In the genomic region with DNA sequence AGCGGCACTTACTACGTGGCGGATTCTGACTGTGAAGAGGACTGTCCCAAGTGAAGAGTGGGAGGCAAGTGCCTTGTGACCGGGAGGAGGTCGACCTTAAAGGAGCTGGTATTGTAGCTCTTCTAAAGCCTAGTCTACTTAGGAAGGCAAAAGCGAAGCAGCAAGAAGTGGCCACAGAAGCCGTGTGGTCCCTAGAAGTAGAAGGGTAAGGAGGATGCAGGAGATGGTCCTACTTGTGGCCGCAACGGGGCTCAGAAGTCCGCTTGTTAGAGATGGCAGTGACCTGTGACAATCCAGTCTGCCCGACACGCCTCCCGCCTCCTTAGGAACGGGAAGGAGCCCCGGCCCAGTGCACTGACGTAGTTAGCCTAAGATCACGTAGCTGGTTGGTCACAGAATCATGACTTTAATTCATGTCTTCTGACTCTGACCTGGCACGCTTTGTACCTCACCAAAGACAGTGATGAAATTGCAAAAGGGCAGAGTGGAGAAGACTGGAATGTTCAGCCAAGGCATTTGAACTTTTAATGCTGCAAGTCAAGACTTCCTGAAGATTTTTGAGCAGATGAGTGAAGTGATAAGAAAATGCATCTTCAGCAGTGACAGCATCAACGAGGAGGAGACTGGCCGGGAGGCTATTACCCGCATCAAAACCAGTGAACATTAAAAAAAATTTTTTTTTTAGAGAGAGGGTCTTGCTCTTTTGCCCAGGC, we compare ENCODE assay signal across 8 cellular contexts. TPM values are rescaled to one million over a fixed set of nuclear protein-coding genes. Genes with fewer than 3 reads are reported as not detected.
DNase-seq lines count a peak whose midpoint lies in the region; FAIRE-seq and TF ChIP-seq lines count a peak whose summit lies in the region.

No MANE protein-coding gene starts in this region.

- H3K4me3 Mint-ChIP-seq in astrocyte (ENCODE audit: unreplicated experiment), result no peak overlapping the region

- FAIRE-seq in astrocyte (lab: Jason Lieb, UNC), result peak; percentile 26

- peak overlapping the region; percentile 99 for H3K27ac ChIP-seq in astrocyte (ENCODE audit: low read depth, low read length)
- peak overlapping the region; percentile 98 for H3K27ac ChIP-seq in smooth muscle cell (ENCODE audit: low read depth)

- no peaks in the 10 kb centered on the region for H3K9me3 Mint-ChIP-seq in astrocyte (ENCODE audit: unreplicated experiment)

- no peaks in the 10 kb centered on the region for H3K27me3 Mint-ChIP-seq in astrocyte (ENCODE audit: low read depth, unreplicated experiment)

- peak overlapping the region; percentile 85 for H3K4me2 ChIP-seq in astrocyte (ENCODE audit: low read length)
- peak overlapping the region; percentile 75 for H3K4me2 ChIP-seq in smooth muscle cell

- peak overlapping the region; percentile 72 for H3K4me3 ChIP-seq in H7 (ENCODE audit: insufficient read depth, low read depth, low read length)
- peak overlapping the region; percentile 69 for H3K4me3 ChIP-seq in astrocyte (ENCODE audit: insufficient read depth, low read depth, low read length)
- peak overlapping the region; percentile 60 for H3K4me3 ChIP-seq in iPS-11a (ENCODE audit: low read depth, low read length)
- peak overlapping the region; percentile 49 for H3K4me3 ChIP-seq in smooth muscle cell

- no peaks in the 10 kb centered on the region for H3K9me3 ChIP-seq in astrocyte (ENCODE audit: insufficient read depth, low read depth, low read length)
- no peaks in the 10 kb centered on the region for H3K9me3 ChIP-seq in smooth muscle cell (replicated peaks; ENCODE audit: low read depth)

- POLR2A ChIA-PET in GM10248 (lab: Yijun Ruan, JAX), result interaction anchor here (1.0 to 1.9 kb wide), 7 partner anchors 9 to 40 kb away, joined by 3 to 13 read pairs (median 4); no protein-coding TSS in a partner anchor

- peaks cover 9% of the 10 kb centered on the region for H3F3A ChIP-seq in smooth muscle cell (ENCODE audit: low read depth)

- CTCF ChIA-PET in GM10248 (lab: Yijun Ruan, JAX), result interaction anchor here (0.8 to 1.4 kb wide), 4 partner anchors 34 to 64 kb away, joined by 3 to 5 read pairs (median 4); no protein-coding TSS in a partner anchor

- H3K9ac ChIP-seq in astrocyte (ENCODE audit: low read length), result peak overlapping the region; percentile 92
- H3K9ac ChIP-seq in smooth muscle cell (ENCODE audit: low read depth), result peak overlapping the region; percentile 95

- H3K79me2 ChIP-seq in astrocyte (ENCODE audit: insufficient read depth, low read length), result peaks cover 40% of the 10 kb centered on the region
- peaks cover 39% of the 10 kb centered on the region for H3K79me2 ChIP-seq in smooth muscle cell (ENCODE audit: low read depth)

- H3K36me3 Mint-ChIP-seq in astrocyte (ENCODE audit: low read depth, unreplicated experiment), result no peaks in the 10 kb centered on the region

- H3K27ac Mint-ChIP-seq in astrocyte (ENCODE audit: unreplicated experiment), result no peak overlapping the region

- TF ChIP-seq CTCF in GM10248 (IDR thresholded peaks at IDR 0.05; ENCODE audit: control extremely low read depth, extremely low read depth, low read depth, missing control alignments) (no peak), astrocyte (IDR thresholded peaks at IDR 0.05; ENCODE audit: insufficient read depth, low read depth, low read length) (no peak), smooth muscle cell (IDR thresholded peaks at IDR 0.05; ENCODE audit: borderline replicate concordance, insufficient read depth, poor library complexity, severe bottlenecking) (no peak)

- peaks cover 33% of the 10 kb centered on the region for H4K20me1 ChIP-seq in astrocyte (ENCODE audit: insufficient read depth, low read length)
- H4K20me1 ChIP-seq in smooth muscle cell (ENCODE audit: low read depth), result peaks cover 38% of the 10 kb centered on the region

- H2AFZ ChIP-seq in astrocyte (ENCODE audit: low read depth, low read length), result peak overlapping the region; percentile 82
- H2AFZ ChIP-seq in smooth muscle cell (ENCODE audit: low read depth), result no peak overlapping the region

- H3K4me1 Mint-ChIP-seq in astrocyte (ENCODE audit: low read depth, unreplicated experiment), result peaks cover 1% of the 10 kb centered on the region

- DNase-seq in GM10248 (ENCODE audit: extremely low spot score), result peak; percentile 69
- DNase-seq in H7, result peak; percentile 50
- peak; percentile 95 for DNase-seq in M059J (ENCODE audit: low read depth)
- DNase-seq in T-helper 22 cell (ENCODE audit: low read depth), result peak; percentile 79
- DNase-seq in astrocyte (ENCODE audit: low read depth), result peak; percentile 95
- DNase-seq in smooth muscle cell (lab: John Stamatoyannopoulos, UW; ENCODE audit: unreplicated experiment), result peak; percentile 92
- no peak for DNase-seq in NCI-H187 treated with DMSO at 0.1 percent for 48 hours (lab: John Stamatoyannopoulos, UW)

- H3K27me3 ChIP-seq in H7 (ENCODE audit: control insufficient read depth, insufficient read depth, low read length), result no peaks in the 10 kb centered on the region
- H3K27me3 ChIP-seq in astrocyte (ENCODE audit: insufficient read depth, low read length), result no peaks in the 10 kb centered on the region
- no peaks in the 10 kb centered on the region for H3K27me3 ChIP-seq in smooth muscle cell (ENCODE audit: low read depth)

- WGBS in smooth muscle cell (ENCODE audit: low lambda C conversion rate), result 4% methylated on average over 21 of the region's 21 CpGs

- H3K36me3 ChIP-seq in H7 (replicated peaks; ENCODE audit: control insufficient read depth, insufficient read depth, low read length) (no peaks in the 10 kb centered on the region), astrocyte (ENCODE audit: insufficient read depth, low read length) (no peaks in the 10 kb centered on the region), smooth muscle cell (ENCODE audit: low read depth) (no peaks in the 10 kb centered on the region)

- H3K4me1 ChIP-seq in astrocyte (ENCODE audit: insufficient read depth, low read length) (peaks cover 19% of the 10 kb centered on the region), smooth muscle cell (ENCODE audit: low read depth) (peaks cover 27% of the 10 kb centered on the region)

RNA-seq across cellular contexts. Expression of gene EIF2AK3, which starts 0.7 kb away (rescaled TPM):
- total RNA-seq in H7 (2014; rRNA removed; shearing (Covaris generic)), result 13.8 and 23.0 TPM in 2 replicates
- total RNA-seq in M059J (2014; rRNA removed; shearing (Covaris generic)), result 17.8 and 24.3 TPM in 2 replicates
- total RNA-seq in astrocyte (26.3 and 27.1 TPM in 2 replicates), smooth muscle cell (53.4 and 61.6 TPM in 2 replicates)
- polyA plus RNA-seq in smooth muscle cell, result 16.2 and 18.0 TPM in 2 replicates
